In genomic region chr5:150257424-150257823, GRCh38 we compare ENCODE assay signal across 17 cellular contexts. TPM values are rescaled to one million over a fixed set of nuclear protein-coding genes. Genes with fewer than 3 reads are reported as not detected.
DNase-seq lines count a peak whose midpoint lies in the region; ATAC-seq and TF ChIP-seq lines count a peak whose summit lies in the region.
"Had no signal": no experiment of that assay in that cellular context is flagged by ENCODE, and none has a peak within 500 bp of the region (broad histone marks: within the 10 kb centered on the region; RNA-seq: fewer than 3 reads in every experiment).

No MANE protein-coding gene starts in this region.

- peak overlapping the region in 8 of 11 experiments; percentile 44 to 75 (median 66); a peak in 16 of 22 replicates for H3K27ac ChIP-seq in BLaER1 treated with 17β-estradiol and CSF1 and Interleukin-3, amounts not matched to agents 10 nM and 100 nM
- no peak overlapping the region for H3K27ac ChIP-seq in HEK293 (ENCODE audit: extremely low read depth, low read depth, low read length)
- H3K27ac ChIP-seq in dorsolateral prefrontal cortex: peak overlapping the region in 42 of 59 donors; percentile 2 to 85 (median 66)
- H3K27ac ChIP-seq: A549 had no signal

- no peaks in the 10 kb centered on the region for H3K36me3 ChIP-seq in BLaER1 treated with 17β-estradiol and CSF1 and Interleukin-3, amounts not matched to agents 10 nM and 100 nM
- H3K36me3 ChIP-seq in HEK293 (ENCODE audit: control insufficient read depth in 2 of 2, insufficient read depth in 1 of 2, low read length in 2 of 2) (no peaks in the 10 kb centered on the region), mucosa of descending colon (ENCODE audit: low read depth) (no peaks in the 10 kb centered on the region)
- H3K36me3 ChIP-seq: BE2C had no signal

- H3K4me1 ChIP-seq in BLaER1 treated with 17β-estradiol and CSF1 and Interleukin-3, amounts not matched to agents 10 nM and 100 nM: peaks cover 34 to 100% (median 99%) of the 10 kb centered on the region in 10 experiments
- H3K4me1 ChIP-seq in HEK293 (ENCODE audit: control insufficient read depth, insufficient read depth, low read length) (no peaks in the 10 kb centered on the region), mucosa of descending colon (ENCODE audit: low read depth) (no peaks in the 10 kb centered on the region)

- CTCF ChIA-PET in HEK293 (lab: Yijun Ruan, JAX): no interaction called here

- H3K27me3 ChIP-seq in BLaER1 treated with 17β-estradiol and CSF1 and Interleukin-3, amounts not matched to agents 10 nM and 100 nM: no peaks in the 10 kb centered on the region
- H3K27me3 ChIP-seq in dorsolateral prefrontal cortex: no peaks in the 10 kb centered on the region
- H3K27me3 ChIP-seq: BE2C had no signal

- no peak for DNase-seq in dorsolateral prefrontal cortex
- DNase-seq in mucosa of descending colon: no peak
- DNase-seq in activated CD4-positive, alpha-beta T cell treated with anti-CD3 and anti-CD28 coated beads, Interleukin-2, amount 50 U/mL, for 48 hours: no peak
- DNase-seq in DMS153 treated with DMSO at 0.1 percent for 48 hours (lab: John Stamatoyannopoulos, UW; ENCODE audit: unreplicated experiment): no peak
- DNase-seq in omental fat pad (ENCODE audit: low spot score): no peak
- DNase-seq: BE2C; CD8-positive, alpha-beta memory T cell; DMS53; GF-D8; H7 had no signal

- POLR2A ChIA-PET in HEK293 (lab: Yijun Ruan, JAX): no interaction called here

- TF ChIP-seq CTCF in HEK293 (tag by site-specific recombination; IDR thresholded peaks at IDR 0.05) (no peak), dorsolateral prefrontal cortex (IDR thresholded peaks at IDR 0.05 in 54 of 56, conservative IDR thresholded peaks at IDR 0.05 in 2 of 56; ENCODE audit: low read depth in 1 of 56, partially characterized antibody in 56 of 56) (no peak), mucosa of descending colon (IDR thresholded peaks at IDR 0.05) (no peak), omental fat pad (IDR thresholded peaks at IDR 0.05) (no peak)

- peak overlapping the region in 6 of 11 experiments; percentile 36 to 67 (median 52); a peak in 10 of 22 replicates for H3K9ac ChIP-seq in BLaER1 treated with 17β-estradiol and CSF1 and Interleukin-3, amounts not matched to agents 10 nM and 100 nM

- ATAC-seq in mucosa of descending colon (peak; percentile 29), omental fat pad (ENCODE audit: low FRiP score) (no peak), HG02678 (IDR thresholded peaks at IDR 0.05; ENCODE audit: unreplicated experiment) (no peak)
- ATAC-seq: A549, GM23338 had no signal

- intact Hi-C loops in dorsolateral prefrontal cortex (cut with DNase I): no loop called here
- intact Hi-C loops in mucosa of descending colon (cut with DNase I, micrococcal nuclease): no loop called here

- peak overlapping the region; percentile 33 to 93 (median 79) for H3K4me2 ChIP-seq in BLaER1 treated with 17β-estradiol and CSF1 and Interleukin-3, amounts not matched to agents 10 nM and 100 nM
- H3K4me2 ChIP-seq: A549, GM23338 had no signal

- H3K9me3 ChIP-seq in BLaER1 treated with 17β-estradiol and CSF1 and Interleukin-3, amounts not matched to agents 10 nM and 100 nM (replicated peaks in 1 of 11): no peaks in the 10 kb centered on the region
- H3K9me3 ChIP-seq in HEK293 (ENCODE audit: control insufficient read depth, insufficient read depth, low read depth, low read length) (no peaks in the 10 kb centered on the region), mucosa of descending colon (no peaks in the 10 kb centered on the region)
- H3K9me3 ChIP-seq: A549, BE2C, Caco-2 had no signal

- no peaks in the 10 kb centered on the region for H4K20me1 ChIP-seq in BLaER1 treated with 17β-estradiol and CSF1 and Interleukin-3, amounts not matched to agents 10 nM and 100 nM

- no peak overlapping the region for H3K4me3 ChIP-seq in BLaER1 treated with 17β-estradiol and CSF1 and Interleukin-3, amounts not matched to agents 10 nM and 100 nM
- no peak overlapping the region for H3K4me3 ChIP-seq in HEK293 (ENCODE audit: low read depth, low read length)
- no peak overlapping the region for H3K4me3 ChIP-seq in dorsolateral prefrontal cortex
- no peak overlapping the region for H3K4me3 ChIP-seq in mucosa of descending colon
- H3K4me3 ChIP-seq: A549, GM23338 had no signal

TF ChIP-seq in HEK293, 187 proteins besides CTCF, POLR2A, EP300 and RAD21:
- no peak for TF ChIP-seq EGR2 (tag by site-specific recombination; IDR thresholded peaks at IDR 0.05; ENCODE audit: low read depth)
- peak; percentile 5; the same call in 1 of the 2 replicates for TF ChIP-seq SP2 (tag by site-specific recombination; IDR thresholded peaks at IDR 0.05)

RNA-seq across cellular contexts. Expression of gene CAMK2A, which starts 32.1 kb away (rescaled TPM):
- total RNA-seq in dorsolateral prefrontal cortex: 1,000 to 10,000 TPM in 71 of 120 experiments, 100 to 1,000 TPM in 49; 264 to 1,671 (median 1,064) TPM
- total RNA-seq in mucosa of descending colon: 1 to 10 TPM in 1 of 3 donors, under 1 TPM in 2; 0.46 to 3.0 (median 0.93) TPM
- 1 to 10 TPM in 1 of 4 donors, under 1 TPM in 1, not detected in 2; 0.28 to 2.9 TPM for total RNA-seq in omental fat pad
- total RNA-seq: Caco-2; CD8-positive, alpha-beta memory T cell; GM23338; HT1080 had no signal

RNA-seq across cellular contexts. Expression of gene ARSI, which starts 45.3 kb away (rescaled TPM):
- 1 to 10 TPM in 112 of 120 experiments, under 1 TPM in 8; 0.35 to 9.0 (median 2.2) TPM for total RNA-seq in dorsolateral prefrontal cortex
- total RNA-seq in mucosa of descending colon: 1 to 10 TPM in 1 of 3 donors, under 1 TPM in 2; 0.41 to 1.6 (median 0.63) TPM
- 10 to 100 TPM in 1 of 4 donors, 1 to 10 TPM in 2, under 1 TPM in 1; 0.69 to 43.1 (median 3.6) TPM for total RNA-seq in omental fat pad
- total RNA-seq: CD8-positive, alpha-beta memory T cell had no signal

Comparison
In these comparisons a context has a peak if more than half of its experiments do, and no peak if none do; other contexts are left out.
1. RNA of gene CAMK2A, which starts 32.1 kb away (total RNA-seq): 264 to 1,671 TPM in dorsolateral prefrontal cortex; 0.46 to 3.0 TPM in mucosa of descending colon and 0.28 to 2.9 TPM in omental fat pad; every median in the first group is over 10 times any median in the second.